ENCODE assay signal across 8 cellular contexts in the genomic region with DNA sequence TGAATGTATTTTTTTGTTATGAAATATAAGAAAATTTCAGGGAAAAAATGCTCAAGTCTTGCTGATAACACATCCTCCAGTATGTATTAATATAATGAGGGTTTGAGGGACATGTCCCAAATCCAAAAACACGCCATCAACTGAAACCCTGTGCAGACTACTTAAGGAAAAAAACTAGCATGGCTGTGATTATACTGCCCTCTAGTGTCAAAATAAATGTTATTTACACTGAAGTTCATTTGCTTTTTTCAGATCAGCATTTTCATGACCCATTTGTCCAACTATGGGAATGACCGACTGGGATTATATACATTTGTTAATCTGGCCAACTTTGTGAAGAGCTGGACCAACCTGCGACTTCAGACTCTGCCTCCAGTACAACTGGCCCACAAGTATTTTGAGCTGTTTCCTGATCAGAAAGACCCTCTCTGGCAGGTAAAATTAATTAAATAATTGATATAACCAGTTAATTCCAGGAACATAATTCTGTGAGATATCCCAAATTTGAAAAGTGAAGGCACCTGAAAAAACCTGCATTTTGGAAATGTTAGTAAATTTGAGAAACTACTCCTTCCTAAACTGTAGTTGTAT.
A peak's percentile ranks its signal among the peaks of the same experiment; 100 is the strongest.
DNase-seq lines count a peak whose midpoint lies in the region; ATAC-seq, FAIRE-seq and TF ChIP-seq lines count a peak whose summit lies in the region.

No MANE protein-coding gene starts in this region.

- SMC1A ChIA-PET in GM12878 (lab: Charles Lee; ENCODE audit: uncharacterized antibody, unreplicated experiment) = interaction anchor here (2.2 to 2.3 kb wide), 2 partner anchors 46 to 47 kb away, joined by 5 read pairs; no protein-coding TSS in a partner anchor

- no peaks in the 10 kb centered on the region for H3K36me3 ChIP-seq in GM12878 (ENCODE audit: control insufficient read depth in 2 of 2, insufficient read depth in 2 of 2, low read length in 1 of 2)

- no peaks in the 10 kb centered on the region for H3K79me2 ChIP-seq in GM12878 (ENCODE audit: control insufficient read depth, insufficient read depth, low read length)

- in situ Hi-C loops in GM12878 (cut with MboI) = loop anchor here (10.0 kb wide), 1 partner anchor 150 kb away; no protein-coding TSS in a partner anchor

- FAIRE-seq in GM12878 (lab: Jason Lieb, UNC) = peak; percentile 88

- TF ChIP-seq RAD21 in GM12878 (IDR thresholded peaks at IDR 0.05; ENCODE audit: insufficient read depth, low read depth, low read length) = peak; percentile 69

- H3K4me2 ChIP-seq in GM12878 (ENCODE audit: control insufficient read depth, insufficient read depth) = no peak overlapping the region

- CTCF ChIA-PET in GM12878 (lab: Yijun Ruan, JAX) = interaction anchor here (0.7 to 3.2 kb wide), 17 partner anchors 7 to 1865 kb away, joined by 3 to 9 read pairs (median 4); no protein-coding TSS in a partner anchor

- 0% methylated on average over 3 of the region's 3 CpGs for WGBS in GM12878 (ENCODE audit: insufficient coverage, insufficient replicate concordance, low lambda C conversion rate, missing lambda C conversion rate)

- RAD21 ChIA-PET in GM12878 (lab: Charles Lee; ENCODE audit: unreplicated experiment) = interaction anchor here (0.6 kb wide), 1 partner anchor 211 kb away, joined by 3 read pairs; no protein-coding TSS in a partner anchor

- ATAC-seq in HG02885 (IDR thresholded peaks at IDR 0.05; ENCODE audit: poor library complexity, unreplicated experiment) (peak; percentile 79), GM12878 (peak; percentile 71), left colon (peak; percentile 62), HG02970 (IDR thresholded peaks at IDR 0.05; ENCODE audit: low FRiP score, unreplicated experiment) (no peak)

- no peaks in the 10 kb centered on the region for H3K9me3 ChIP-seq in GM12878 (replicated peaks; ENCODE audit: control insufficient read depth, insufficient read depth, low read length)

- no peak for TF ChIP-seq POLR2A in GM12878 (IDR thresholded peaks at IDR 0.05; ENCODE audit: low read depth, low read length)

- POLR2A ChIA-PET in GM12878 (lab: Charles Lee) = no interaction called here

- no peaks in the 10 kb centered on the region for H4K20me1 ChIP-seq in GM12878 (ENCODE audit: control insufficient read depth, insufficient read depth)

- H3K4me3 ChIP-seq in GM12864 (ENCODE audit: low read depth, low read length) (no peak overlapping the region), GM12878 (no peak overlapping the region)

- DNase-seq in GM12864 (ENCODE audit: low read depth) (peak; percentile 21), NCI-H2196 (lab: John Stamatoyannopoulos, UW; ENCODE audit: unreplicated experiment) (peak; percentile 35), GM12878 (ENCODE audit: low read depth, low spot score) (no peak), left colon (no peak), NCI-H187 treated with DMSO at 0.1 percent for 48 hours (lab: John Stamatoyannopoulos, UW) (no peak)

- H3K9ac ChIP-seq in GM12878 (ENCODE audit: control insufficient read depth, insufficient read depth, low read length) = no peak overlapping the region

- TF ChIP-seq CTCF in 22Rv1 (IDR thresholded peaks at IDR 0.05) = peak; percentile 81
- TF ChIP-seq CTCF in GM12864 (IDR thresholded peaks at IDR 0.05; ENCODE audit: low read depth, low read length, missing control alignments) = peak; percentile 52
- TF ChIP-seq CTCF in GM12878 (IDR thresholded peaks at IDR 0.05 in 2 of 3, conservative IDR thresholded peaks at IDR 0.05 in 1 of 3; ENCODE audit: control insufficient read depth in 2 of 3, extremely low read depth in 1 of 3, insufficient read depth in 1 of 3, low read depth in 3 of 3, low read length in 3 of 3) = peak; percentile 35 to 69 (median 50); a peak in 4 of 6 replicates

- intact Hi-C loops in GM12878 (cut with micrococcal nuclease; ENCODE audit: unreplicated experiment) = loop anchor here (1.0 to 5.0 kb wide), 3 partner anchors 147 to 1867 kb away; no protein-coding TSS in a partner anchor
- intact Hi-C loops in left colon (cut with DNase I, micrococcal nuclease) = no loop called here

- TF ChIP-seq EP300 in GM12878 (IDR thresholded peaks at IDR 0.05; ENCODE audit: borderline replicate concordance in 1 of 2, control insufficient read depth in 1 of 2, low read depth in 2 of 2, low read length in 2 of 2) = no peak

- H3K27ac ChIP-seq in 22Rv1 (no peak overlapping the region), GM12878 (ENCODE audit: control insufficient read depth, insufficient read depth) (no peak overlapping the region)

- no peaks in the 10 kb centered on the region; a peak in 1 of 4 replicates for H3K27me3 ChIP-seq in GM12878 (replicated peaks in 1 of 2; ENCODE audit: control insufficient read depth in 2 of 2, insufficient read depth in 2 of 2, low read length in 1 of 2)

- BruUV-seq in GM12878 (replicated peaks; lab: Mats Ljungman, UMichigan) = no TSS peak

- H2AFZ ChIP-seq in GM12878 (ENCODE audit: control insufficient read depth, low read depth, low read length) = no peak overlapping the region

- no peaks in the 10 kb centered on the region for H3K4me1 ChIP-seq in GM12878 (ENCODE audit: control insufficient read depth, insufficient read depth, low read length)

TF ChIP-seq in GM12878, 131 proteins besides CTCF, POLR2A, EP300 and RAD21:
- TF ChIP-seq SMC3 (IDR thresholded peaks at IDR 0.05; ENCODE audit: borderline replicate concordance, low read length) = peak; percentile 47; the same call in 1 of the 2 replicates
- TF ChIP-seq ZBTB33 (IDR thresholded peaks at IDR 0.05) = no peak
- no peak for TF ChIP-seq BACH1 (IDR thresholded peaks at IDR 0.05; ENCODE audit: borderline replicate concordance)
- no peak for TF ChIP-seq ZBTB40 (IDR thresholded peaks at IDR 0.05; ENCODE audit: borderline replicate concordance)

Comparison
In these comparisons a context has a peak if more than half of its experiments do, and no peak if none do; other contexts are left out.
1. DNase-seq: peak in GM12864 (single experiment) and NCI-H2196 (single experiment); none in GM12878 (single experiment), left colon (0 of 2) and NCI-H187 treated with DMSO at 0.1 percent for 48 hours (single experiment).
2. Peak in every context shown above with its lines, with median percentiles within 50 percentile points of each other: CTCF ChIP-seq.